In genomic region chr20:24494460-24494920, GRCh38 we compare ENCODE assay signal across 1 cellular context.
TF ChIP-seq lines count a peak whose summit lies in the region.

No MANE protein-coding gene starts in this region.

TF ChIP-seq in H1, 55 proteins besides CTCF, POLR2A, EP300 and RAD21:
- TF ChIP-seq EGR1 (IDR thresholded peaks at IDR 0.05; ENCODE audit: borderline replicate concordance, low read depth, low read length) (no peak), CBX8 (IDR thresholded peaks at IDR 0.05; ENCODE audit: borderline replicate concordance, low read depth, low read length) (no peak), JUND (IDR thresholded peaks at IDR 0.05; ENCODE audit: low read length) (no peak), USF2 (IDR thresholded peaks at IDR 0.05; ENCODE audit: low read length) (no peak), YY1 (IDR thresholded peaks at IDR 0.05; ENCODE audit: low read depth, low read length) (no peak), KDM1A (IDR thresholded peaks at IDR 0.05; ENCODE audit: borderline replicate concordance, low read length) (no peak), RNF2 (IDR thresholded peaks at IDR 0.05; ENCODE audit: borderline replicate concordance, low read depth, low read length, missing control alignments, poor library complexity, severe bottlenecking) (no peak), SP1 (IDR thresholded peaks at IDR 0.05; ENCODE audit: low read depth, low read length) (no peak), CTBP2 (IDR thresholded peaks at IDR 0.05; ENCODE audit: borderline replicate concordance, insufficient read depth, insufficient read length, low read length) (no peak), EZH2 (IDR thresholded peaks at IDR 0.05; ENCODE audit: low read depth, low read length, severe bottlenecking) (no peak), HDAC6 (IDR thresholded peaks at IDR 0.05; ENCODE audit: low read depth, low read length) (no peak), POU5F1 (IDR thresholded peaks at IDR 0.05; ENCODE audit: low read depth, low read length) (no peak), CEBPB (IDR thresholded peaks at IDR 0.05; ENCODE audit: low read depth, low read length) (no peak), POLR2AphosphoS5 (IDR thresholded peaks at IDR 0.05; ENCODE audit: low read depth, low read length) (no peak), TEAD4 (IDR thresholded peaks at IDR 0.05; ENCODE audit: low read depth, low read length) (no peak), MAX (IDR thresholded peaks at IDR 0.05) (no peak), BACH1 (IDR thresholded peaks at IDR 0.05; ENCODE audit: low read length) (no peak), NANOG (IDR thresholded peaks at IDR 0.05; ENCODE audit: insufficient read depth, low read depth, low read length, poor library complexity, severe bottlenecking) (no peak)
